ENCODE assay signal across 9 cellular contexts in the genomic region with DNA sequence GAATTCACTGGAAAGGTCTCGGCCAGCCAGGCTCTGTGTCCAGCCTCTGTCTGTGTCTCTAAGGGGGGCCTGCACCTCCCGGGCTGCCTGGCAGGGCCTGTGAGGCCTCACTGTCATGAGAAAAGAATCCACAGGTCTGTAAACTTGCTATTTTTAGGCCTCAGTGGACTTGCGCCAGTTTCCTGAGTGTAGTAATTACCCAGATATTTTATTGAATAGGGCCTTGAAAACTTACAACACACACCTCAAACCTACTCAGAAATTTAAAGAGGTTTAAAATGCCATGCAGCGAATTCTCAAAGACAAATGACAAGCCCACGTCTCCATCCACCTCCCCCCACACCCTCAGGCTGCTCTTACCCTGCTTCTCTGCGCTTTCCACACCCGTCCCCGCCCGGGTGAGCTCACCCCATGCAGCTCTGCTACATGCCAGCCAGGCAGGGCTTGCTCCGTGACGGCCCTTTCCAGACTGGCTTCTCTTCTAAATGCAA. TPM values are rescaled to one million over a fixed set of nuclear protein-coding genes. Genes with fewer than 3 reads are reported as not detected.
DNase-seq lines count a peak whose midpoint lies in the region; ATAC-seq, FAIRE-seq and TF ChIP-seq lines count a peak whose summit lies in the region.
"Had no signal": no experiment of that assay in that cellular context is flagged by ENCODE, and none has a peak within 500 bp of the region (broad histone marks: within the 10 kb centered on the region; RNA-seq: fewer than 3 reads in every experiment).

No MANE protein-coding gene starts in this region.

- H3K4me2 ChIP-seq in keratinocyte (ENCODE audit: control insufficient read depth, extremely low read depth, insufficient read depth, low read depth, low read length) = peak overlapping the region; percentile 70

- H3K4me1 ChIP-seq in breast epithelium (peaks cover 0 to 12% of the 10 kb centered on the region in 2 donors), keratinocyte (ENCODE audit: control insufficient read depth, extremely low read depth, insufficient read depth, low read length) (peaks cover 27% of the 10 kb centered on the region), tibial artery (peaks cover 0 to 30% (median 17%) of the 10 kb centered on the region in 4 donors)

- peak overlapping the region; percentile 86 for H2AFZ ChIP-seq in keratinocyte (ENCODE audit: control insufficient read depth, low read length)

- no peaks in the 10 kb centered on the region for H3K9me1 ChIP-seq in keratinocyte (ENCODE audit: control insufficient read depth, extremely low read depth, insufficient read depth, low read length)

- H3K27me3 ChIP-seq in breast epithelium (peaks cover 0 to 8% of the 10 kb centered on the region in 2 donors), keratinocyte (ENCODE audit: control insufficient read depth, extremely low read depth, insufficient read depth, low read length) (no peaks in the 10 kb centered on the region), tibial artery (no peaks in the 10 kb centered on the region)

- peak overlapping the region; percentile 57 for H3K9ac ChIP-seq in keratinocyte (ENCODE audit: control insufficient read depth, extremely low read depth, insufficient read depth, low read length)

- ATAC-seq in HG02870 (IDR thresholded peaks at IDR 0.05; ENCODE audit: unreplicated experiment) = no peak

- TF ChIP-seq CTCF in breast epithelium (IDR thresholded peaks at IDR 0.05) (no peak), keratinocyte (optimal IDR thresholded peaks at IDR 0.05 in 1 of 3, IDR thresholded peaks at IDR 0.05 in 1 of 3, conservative IDR thresholded peaks at IDR 0.05 in 1 of 3; ENCODE audit: extremely low read depth in 1 of 3, insufficient read depth in 2 of 3, low read length in 3 of 3) (no peak), tibial artery (IDR thresholded peaks at IDR 0.05) (no peak)

- no peaks in the 10 kb centered on the region for H3K79me2 ChIP-seq in keratinocyte (ENCODE audit: control insufficient read depth, insufficient read depth, low read length)

- peak; percentile 26 for FAIRE-seq in keratinocyte (lab: Jason Lieb, UNC)

- H4K20me1 ChIP-seq in keratinocyte (ENCODE audit: control insufficient read depth, extremely low read depth, insufficient read depth, low read length) = no peaks in the 10 kb centered on the region

- H3K27ac ChIP-seq in breast epithelium (peak overlapping the region; percentile 77 to 84), keratinocyte (ENCODE audit: control insufficient read depth, insufficient read depth, low read length) (peak overlapping the region; percentile 71), tibial artery (peak overlapping the region; percentile 69 to 85)

- H3K4me3 ChIP-seq in breast epithelium (no peak overlapping the region), keratinocyte (ENCODE audit: control insufficient read depth in 2 of 3, extremely low read depth in 1 of 3, insufficient read depth in 2 of 3, low read depth in 1 of 3, low read length in 3 of 3) (peak overlapping the region in 1 of 3 experiments; percentile 15), tibial artery (no peak overlapping the region)

- no peaks in the 10 kb centered on the region for H3K9me3 ChIP-seq in breast epithelium
- no peaks in the 10 kb centered on the region for H3K9me3 ChIP-seq in keratinocyte (ENCODE audit: control insufficient read depth, low read depth, low read length)
- no peaks in the 10 kb centered on the region for H3K9me3 ChIP-seq in tibial artery

- H3K36me3 ChIP-seq in breast epithelium (no peaks in the 10 kb centered on the region), keratinocyte (ENCODE audit: control insufficient read depth in 2 of 2, extremely low read depth in 1 of 2, insufficient read depth in 2 of 2, low read length in 2 of 2) (no peaks in the 10 kb centered on the region), tibial artery (no peaks in the 10 kb centered on the region)

- intact Hi-C loops in breast epithelium (cut with DNase I; ENCODE audit: low total_unique reads) (loop anchor here (10.0 kb wide), 1 partner anchor 70 kb away; the partner anchor contains the start of genes NSUN2 and SRD5A1), tibial artery (cut with DNase I; ENCODE audit: low total_unique reads) (no loop called here)

- dilution Hi-C loops in keratinocyte (cut with MboI; ENCODE audit: extremely low pct_ligation_motif_present, low sequenced_read_pairs) = no loop called here

- peak; percentile 72 for DNase-seq in LHCN-M2 (ENCODE audit: low read depth)
- peak in 1 of 2 donors; percentile 67 for DNase-seq in breast epithelium (ENCODE audit: low spot score in 2 of 2)
- DNase-seq in keratinocyte (ENCODE audit: low read depth, low spot score) = peak; percentile 17
- DNase-seq in tibial artery = peak in 1 of 2 donors; percentile 81
- DNase-seq in NCI-H526 (lab: John Stamatoyannopoulos, UW) = no peak
- no peak for DNase-seq in DMS153 (lab: John Stamatoyannopoulos, UW)
- DNase-seq in NCI-H748 (lab: John Stamatoyannopoulos, UW; ENCODE audit: unreplicated experiment) = no peak
- DNase-seq: activated effector memory CD4-positive, alpha-beta T cell treated with anti-CD3 and anti-CD28 coated beads, Interleukin-2, amount 50 U/mL, for 16 hours had no signal

- no peak for TF ChIP-seq POLR2A in breast epithelium (IDR thresholded peaks at IDR 0.05)

RNA-seq across cellular contexts. Expression of gene TENT4A, which starts 8.8 kb away (rescaled TPM):
- total RNA-seq in LHCN-M2 (2014; rRNA removed) (13.2 and 14.6 TPM in 2 replicates), breast epithelium (10 to 100 TPM; 24.1 to 26.2 (median 24.8) TPM)
- 10.7 TPM for polyA plus RNA-seq in LHCN-M2 (2012)
- polyA plus RNA-seq in keratinocyte = 4.0 to 5.9 TPM (median 4.2 TPM) in 3 replicates
- polyA plus RNA-seq in keratinocyte (2011; ENCODE audit: low read depth) = 8.0 TPM
- 3.8 and 3.9 TPM in 2 replicates for polyA plus RNA-seq in keratinocyte (2011; cell fraction: cytosol; rRNA removed)
- 29.5 and 32.6 TPM in 2 replicates for polyA plus RNA-seq in keratinocyte (2011; cell fraction: nucleus; rRNA removed)
- polyA plus RNA-seq in keratinocyte (2012; ENCODE audit: low replicate concordance) = 10.0 and 10.2 TPM in 2 replicates
- polyA minus RNA-seq in keratinocyte = 6.8 to 15.8 TPM (median 15.5 TPM) in 3 replicates
- 3.8 TPM for polyA minus RNA-seq in keratinocyte (2011; cell fraction: cytosol; rRNA and poly(A)+ RNA removed)
- 13.0 and 21.1 TPM in 2 replicates for polyA minus RNA-seq in keratinocyte (2011; cell fraction: nucleus; rRNA and poly(A)+ RNA removed)

Comparison
In these comparisons a context has a peak if more than half of its experiments do, and no peak if none do; other contexts are left out.
1. DNase-seq: peak in LHCN-M2 (single experiment) and keratinocyte (single experiment); none in NCI-H526 (0 of 2), DMS153 (single experiment) and NCI-H748 (single experiment).
2. Peak in every context shown above with its lines, with median percentiles within 50 percentile points of each other: H3K27ac ChIP-seq.